Comparison of ENCODE assay signal across 15 cellular contexts in genomic region chr7:66409493-66409892, GRCh38.
"Had no signal": no experiment of that assay in that cellular context is flagged by ENCODE, and none has a peak within 500 bp of the region (broad histone marks: within the 10 kb centered on the region; RNA-seq: fewer than 3 reads in every experiment).

No MANE protein-coding gene starts in this region.

- FAIRE-seq: colon had no signal

- ATAC-seq: activated naive CD8-positive, alpha-beta T cell treated with anti-CD3 and anti-CD28 coated beads, Interleukin-2, amount 50 U/mL, for 24 hours; mucosa of descending colon; natural killer cell; stimulated activated naive CD8-positive, alpha-beta T cell treated with anti-CD3 and anti-CD28 coated beads, Interleukin-15, Interleukin-2, amounts not matched to agents 100 U/mL and 50 U/mL, for 24 hours had no signal

- DNase-seq: activated CD4-positive, alpha-beta memory T cell treated with anti-CD3 and anti-CD28 coated beads for 36 hours; activated CD8-positive, alpha-beta memory T cell treated with anti-CD3 and anti-CD28 coated beads, Interleukin-2, amount 50 U/mL, for 4 hours; activated naive CD4-positive, alpha-beta T cell; activated naive CD8-positive, alpha-beta T cell treated with anti-CD3 and anti-CD28 coated beads, Interleukin-2, amount 50 U/mL, for 24 hours; mammary epithelial cell; mucosa of descending colon; natural killer cell; nucleus accumbens; stimulated activated naive CD8-positive, alpha-beta T cell treated with anti-CD3 and anti-CD28 coated beads, Interleukin-15, Interleukin-2, amounts not matched to agents 100 U/mL and 50 U/mL, for 24 hours; T1000 had no signal

- H3K27ac Mint-ChIP-seq: activated CD4-positive, alpha-beta memory T cell treated with anti-CD3 and anti-CD28 coated beads for 36 hours; activated naive CD8-positive, alpha-beta T cell treated with anti-CD3 and anti-CD28 coated beads, Interleukin-2, amount 50 U/mL, for 24 hours; activated T-helper 1 cell treated with anti-CD3 and anti-CD28 coated beads, Interleukin-12 subunit alpha, Interleukin-12 subunit beta, Interleukin-2, Interleukin-4 antibody, amounts not matched to agents 30 ng/mL and 10 ng/mL and 1 ng/mL, durations not matched to agents 14 hours and 24 hours and 36 hours had no signal

- H3K27me3 Mint-ChIP-seq: activated CD4-positive, alpha-beta memory T cell treated with anti-CD3 and anti-CD28 coated beads for 36 hours; activated naive CD8-positive, alpha-beta T cell treated with anti-CD3 and anti-CD28 coated beads, Interleukin-2, amount 50 U/mL, for 24 hours had no signal

- H3K36me3 ChIP-seq: cardiac muscle cell, right atrium auricular region had no signal

- H3K27ac ChIP-seq: ascending aorta, cardiac muscle cell, right atrium auricular region had no signal

- H3K4me3 Mint-ChIP-seq: activated CD4-positive, alpha-beta memory T cell treated with anti-CD3 and anti-CD28 coated beads for 36 hours; activated naive CD8-positive, alpha-beta T cell treated with anti-CD3 and anti-CD28 coated beads, Interleukin-2, amount 50 U/mL, for 24 hours; activated T-helper 1 cell treated with anti-CD3 and anti-CD28 coated beads, Interleukin-12 subunit alpha, Interleukin-12 subunit beta, Interleukin-2, Interleukin-4 antibody, amounts not matched to agents 30 ng/mL and 10 ng/mL and 1 ng/mL, durations not matched to agents 14 hours and 24 hours and 36 hours; natural killer cell had no signal

- H3K9me3 Mint-ChIP-seq: activated CD4-positive, alpha-beta memory T cell treated with anti-CD3 and anti-CD28 coated beads for 36 hours; activated naive CD8-positive, alpha-beta T cell treated with anti-CD3 and anti-CD28 coated beads, Interleukin-2, amount 50 U/mL, for 24 hours; activated T-helper 1 cell treated with anti-CD3 and anti-CD28 coated beads, Interleukin-12 subunit alpha, Interleukin-12 subunit beta, Interleukin-2, Interleukin-4 antibody, amounts not matched to agents 30 ng/mL and 10 ng/mL and 1 ng/mL, durations not matched to agents 14 hours and 24 hours and 36 hours; natural killer cell had no signal

- H3K27me3 ChIP-seq: ascending aorta, cardiac muscle cell, right atrium auricular region had no signal

- H3K9me3 ChIP-seq: ascending aorta, mucosa of descending colon, right atrium auricular region had no signal

- H3K4me3 ChIP-seq: ascending aorta, cardiac muscle cell, mucosa of descending colon, right atrium auricular region had no signal
